In the genomic region with DNA sequence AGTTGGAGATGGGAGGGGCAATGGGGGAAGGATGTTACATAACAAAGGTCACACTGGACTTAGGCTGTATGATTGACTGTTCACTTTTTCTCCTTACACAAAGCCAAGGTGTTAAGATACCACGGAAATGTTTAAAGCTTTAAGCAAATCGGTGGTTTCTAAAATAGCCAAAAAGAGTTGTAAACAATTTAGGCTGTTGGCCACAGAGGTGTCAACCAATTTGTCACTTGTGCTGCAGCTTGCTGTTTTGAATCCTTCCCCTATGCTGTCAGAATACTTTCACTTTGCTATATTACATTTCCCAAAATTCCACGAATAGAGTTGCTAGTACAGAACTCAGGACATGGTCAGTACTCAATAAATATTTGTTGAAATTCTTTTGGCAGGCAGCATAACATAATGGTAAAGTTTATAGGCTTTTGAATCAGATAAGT, we compare ENCODE assay signal across 13 cellular contexts.
DNase-seq lines count a peak whose midpoint lies in the region; ATAC-seq, FAIRE-seq and TF ChIP-seq lines count a peak whose summit lies in the region.
"Had no signal": no experiment of that assay in that cellular context is flagged by ENCODE, and none has a peak within 500 bp of the region (broad histone marks: within the 10 kb centered on the region; RNA-seq: fewer than 3 reads in every experiment).

No MANE protein-coding gene starts in this region.

- H2AFZ ChIP-seq in SK-N-SH (ENCODE audit: low read depth) = no peak overlapping the region

- H3K4me2 ChIP-seq in SK-N-SH = no peak overlapping the region

- H3K36me3 ChIP-seq in small intestine (ENCODE audit: control insufficient read depth in 2 of 2, insufficient read depth in 2 of 2, low read length in 2 of 2) = peaks cover 0 to 4% of the 10 kb centered on the region in 2 donors
- peaks cover 19 to 25% of the 10 kb centered on the region in 2 experiments for H3K36me3 ChIP-seq in SK-N-SH (replicated peaks in 1 of 2; ENCODE audit: control insufficient read depth in 1 of 2, insufficient read depth in 2 of 2, low read length in 1 of 2)

- TF ChIP-seq RAD21 in SK-N-SH (IDR thresholded peaks at IDR 0.05; ENCODE audit: low read length) = no peak

- H3K27ac ChIP-seq in small intestine (ENCODE audit: low read depth in 1 of 2, low read length in 1 of 2) = no peak overlapping the region
- H3K27ac ChIP-seq in SK-N-SH (ENCODE audit: low read depth in 2 of 2, low read length in 1 of 2) = no peak overlapping the region

- CTCF ChIA-PET in SK-N-SH (lab: Yijun Ruan, JAX) = no interaction called here

- H3K27me3 ChIP-seq in small intestine (ENCODE audit: control insufficient read depth in 2 of 2, insufficient read depth in 2 of 2, low read length in 2 of 2) (no peaks in the 10 kb centered on the region), SK-N-SH (ENCODE audit: insufficient read depth) (no peaks in the 10 kb centered on the region)

- no peak for TF ChIP-seq CTCF in LNCaP clone FGC (IDR thresholded peaks at IDR 0.05; ENCODE audit: control insufficient read depth, extremely low read depth, insufficient read depth)
- TF ChIP-seq CTCF in SK-N-SH (IDR thresholded peaks at IDR 0.05) = no peak

- H3K9me3 ChIP-seq in small intestine (ENCODE audit: control insufficient read depth, low read depth) (no peaks in the 10 kb centered on the region), SK-N-SH (no peaks in the 10 kb centered on the region)

- no peak for TF ChIP-seq EP300 in SK-N-SH (IDR thresholded peaks at IDR 0.05; ENCODE audit: borderline replicate concordance in 1 of 2, low read depth in 1 of 2, low read length in 1 of 2)

- H3K9me2 ChIP-seq in SK-N-SH = no peaks in the 10 kb centered on the region

- DNase-seq in LNCaP clone FGC (ENCODE audit: low read depth) (peak; percentile 79), small intestine (peak; percentile 2), SK-N-SH (no peak), superior temporal gyrus (ENCODE audit: extremely low spot score) (no peak), kidney tubule cell (ENCODE audit: low spot score) (no peak)
- DNase-seq: activated CD4-positive, alpha-beta T cell treated with anti-CD3 and anti-CD28 coated beads, Interleukin-2, amount 50 U/mL, for 1 hour; DMS53; erythroblast; kidney glomerular epithelial cell; NCI-H2171 had no signal

- no peaks in the 10 kb centered on the region for H3K79me2 ChIP-seq in SK-N-SH (ENCODE audit: insufficient read depth)

- WGBS in small intestine, 3 donors = 30 to 55% (median 42%) methylated on average over 3 of the region's 3 CpGs
- 66% methylated on average over 3 of the region's 3 CpGs for WGBS in SK-N-SH (ENCODE audit: low lambda C conversion rate)

- H3K4me1 ChIP-seq in small intestine (ENCODE audit: control insufficient read depth in 2 of 2, insufficient read depth in 1 of 2, low read depth in 1 of 2, low read length in 1 of 2) = no peaks in the 10 kb centered on the region
- peaks cover 0 to 3% of the 10 kb centered on the region in 2 experiments; a peak in 1 of 4 replicates for H3K4me1 ChIP-seq in SK-N-SH (ENCODE audit: control insufficient read depth in 1 of 2, insufficient read depth in 2 of 2, low read depth in 1 of 2, low read length in 1 of 2)

- H3K9ac ChIP-seq in SK-N-SH = no peak overlapping the region

- H3K4me3 ChIP-seq in LNCaP clone FGC (ENCODE audit: low read depth, low read length) (peak overlapping the region; percentile 47), small intestine (ENCODE audit: low read depth in 1 of 2, low read length in 2 of 2) (no peak overlapping the region), SK-N-SH (ENCODE audit: low read depth in 2 of 2, low read length in 1 of 2) (no peak overlapping the region)

- FAIRE-seq in small intestine (lab: Jason Lieb, UNC) = no peak
- FAIRE-seq: astrocyte had no signal

- POLR2A ChIA-PET in SK-N-SH (lab: Yijun Ruan, JAX) = no interaction called here

- no peaks in the 10 kb centered on the region for H4K20me1 ChIP-seq in SK-N-SH (ENCODE audit: insufficient read depth)

- H3F3A ChIP-seq in SK-N-SH (replicated peaks; ENCODE audit: insufficient read depth) = peaks cover 4% of the 10 kb centered on the region

- ATAC-seq in GM18907 (IDR thresholded peaks at IDR 0.05; ENCODE audit: unreplicated experiment) (peak; percentile 53), GM21786 (IDR thresholded peaks at IDR 0.05; ENCODE audit: unreplicated experiment) (peak; percentile 60)

TF ChIP-seq in SK-N-SH, 30 proteins besides CTCF, POLR2A, EP300 and RAD21:
- TF ChIP-seq JUND (IDR thresholded peaks at IDR 0.05) (no peak), FOSL2 (IDR thresholded peaks at IDR 0.05; ENCODE audit: borderline replicate concordance, low read depth) (no peak), YY1 (IDR thresholded peaks at IDR 0.05; ENCODE audit: low read depth) (no peak)

Comparison
In these comparisons a context has a peak if more than half of its experiments do, and no peak if none do; other contexts are left out.
1. DNase-seq: peak in LNCaP clone FGC (single experiment) and small intestine (single experiment); none in SK-N-SH (single experiment), superior temporal gyrus (single experiment) and kidney tubule cell (single experiment).